9 cellular contexts compared by ENCODE assay signal in genomic region chr3:126208618-126209256, GRCh38. TPM values are rescaled to one million over a fixed set of nuclear protein-coding genes. Genes with fewer than 3 reads are reported as not detected.
DNase-seq lines count a peak whose midpoint lies in the region; ATAC-seq and TF ChIP-seq lines count a peak whose summit lies in the region.
"Had no signal": no experiment of that assay in that cellular context is flagged by ENCODE, and none has a peak within 500 bp of the region (broad histone marks: within the 10 kb centered on the region; RNA-seq: fewer than 3 reads in every experiment).

No MANE protein-coding gene starts in this region.

- no peak overlapping the region for H3K4me3 ChIP-seq in choroid plexus epithelial cell (ENCODE audit: low read depth, low read length)
- no peak overlapping the region for H3K4me3 ChIP-seq in vagina
- H3K4me3 ChIP-seq: cardiac muscle cell had no signal

- DNase-seq in DMS79 treated with DMSO at 0.1 percent for 48 hours (lab: John Stamatoyannopoulos, UW), result peak; percentile 92
- peak; percentile 85 for DNase-seq in NCI-H2196 treated with DMSO at 0.1 percent for 48 hours (lab: John Stamatoyannopoulos, UW; ENCODE audit: unreplicated experiment)
- DNase-seq in choroid plexus epithelial cell (ENCODE audit: low read depth), result peak; percentile 97
- DNase-seq in mucosa of gallbladder (ENCODE audit: low spot score), result peak; percentile 88
- no peak for DNase-seq in NK-92 treated with Interleukin-12 subunit alpha and Interleukin-12 subunit beta, amount 100 ng/mL, for 24 hours (lab: John Stamatoyannopoulos, UW)
- DNase-seq in vagina (ENCODE audit: extremely low spot score in 2 of 2), result no peak

- intact Hi-C loops in vagina (cut with DNase I), result loop anchor here (10.0 kb wide), 1 partner anchor 74 kb away; no protein-coding TSS in a partner anchor

- H3K36me3 ChIP-seq in vagina, result no peaks in the 10 kb centered on the region
- H3K36me3 ChIP-seq: cardiac muscle cell had no signal

- no peak for TF ChIP-seq POLR2A in vagina (IDR thresholded peaks at IDR 0.05)

- no peaks in the 10 kb centered on the region for H3K27me3 ChIP-seq in vagina

- H3K4me1 ChIP-seq in vagina, result peaks cover 14% of the 10 kb centered on the region

- no peak overlapping the region for H3K27ac ChIP-seq in vagina
- H3K27ac ChIP-seq: cardiac muscle cell had no signal

- TF ChIP-seq CTCF in choroid plexus epithelial cell (conservative IDR thresholded peaks at IDR 0.05; ENCODE audit: low read depth, low read length) (no peak), vagina (IDR thresholded peaks at IDR 0.05) (no peak)

- ATAC-seq in GM19455 (IDR thresholded peaks at IDR 0.05; ENCODE audit: unreplicated experiment) (no peak), GM21717 (IDR thresholded peaks at IDR 0.05; ENCODE audit: unreplicated experiment) (no peak)

- no peaks in the 10 kb centered on the region for H3K9me3 ChIP-seq in vagina

RNA-seq across cellular contexts. Expression of gene ALDH1L1, which starts 28.4 kb away (rescaled TPM):
- 9.0 TPM for total RNA-seq in mucosa of gallbladder
- total RNA-seq in vagina, result 19.2 TPM

Comparison
In these comparisons a context has a peak if more than half of its experiments do, and no peak if none do; other contexts are left out.
1. DNase-seq: peak in DMS79 treated with DMSO at 0.1 percent for 48 hours (single experiment), NCI-H2196 treated with DMSO at 0.1 percent for 48 hours (single experiment), choroid plexus epithelial cell (single experiment) and mucosa of gallbladder (single experiment); none in NK-92 treated with Interleukin-12 subunit alpha and Interleukin-12 subunit beta, amount 100 ng/mL, for 24 hours (single experiment) and vagina (0 of 2).